ENCODE assay signal across 11 cellular contexts in genomic region chr2:3470166-3470651, GRCh38. TPM values are rescaled to one million over a fixed set of nuclear protein-coding genes. Genes with fewer than 3 reads are reported as not detected.
DNase-seq lines count a peak whose midpoint lies in the region; ATAC-seq and TF ChIP-seq lines count a peak whose summit lies in the region.
"Had no signal": no experiment of that assay in that cellular context is flagged by ENCODE, and none has a peak within 500 bp of the region (broad histone marks: within the 10 kb centered on the region; RNA-seq: fewer than 3 reads in every experiment).

No MANE protein-coding gene starts in this region.

- H3K36me3 ChIP-seq in adrenal gland (replicated peaks in 1 of 2), result peaks cover 0 to 48% of the 10 kb centered on the region in 2 donors

- no peak for TF ChIP-seq POLR2A in adrenal gland (IDR thresholded peaks at IDR 0.05)

- H3K27me3 ChIP-seq in adrenal gland, result no peaks in the 10 kb centered on the region
- H3K27me3 ChIP-seq: BLaER1 treated with 17β-estradiol and CSF1 and Interleukin-3, amounts not matched to agents 10 nM and 100 nM had no signal

- H3K36me3 Mint-ChIP-seq in activated T-helper 17 cell treated with anti-CD3 and anti-CD28 coated beads, Interleukin-2, amount 50 U/mL, for 72 hours (ENCODE audit: low read depth), result peaks cover 77% of the 10 kb centered on the region

- WGBS in adrenal gland, 4 donors, result 75 to 83% (median 81%) methylated on average over 15 to 17 of the region's 17 CpGs

- H3K27ac ChIP-seq in adrenal gland, result peak overlapping the region in 4 of 5 donors; percentile 3 to 87 (median 48)
- H3K27ac ChIP-seq: BLaER1 treated with 17β-estradiol and CSF1 and Interleukin-3, amounts not matched to agents 10 nM and 100 nM had no signal

- no peak for TF ChIP-seq CTCF in adrenal gland (IDR thresholded peaks at IDR 0.05)
- TF ChIP-seq CTCF in omental fat pad (IDR thresholded peaks at IDR 0.05), result no peak

- peaks cover 3 to 8% of the 10 kb centered on the region in 2 donors for H3K4me1 ChIP-seq in adrenal gland (replicated peaks in 1 of 2)
- H3K4me1 ChIP-seq: BLaER1 treated with 17β-estradiol and CSF1 and Interleukin-3, amounts not matched to agents 10 nM and 100 nM had no signal

- DNase-seq in AG08395 (ENCODE audit: low spot score) (peak; percentile 91), adrenal gland (peak in 6 of 7 donors; percentile 44 to 74 (median 58)), glomerular visceral epithelial cell (ENCODE audit: extremely low spot score) (peak; percentile 82), omental fat pad (ENCODE audit: low spot score) (no peak)
- DNase-seq in stimulated activated CD4-positive, alpha-beta T cell treated with anti-CD3 and anti-CD28 coated beads, Interleukin-1b, Interleukin-23, amount 100 ng/mL, for 48 hours, result no peak
- DNase-seq: NCI-H1092 had no signal

- ATAC-seq in omental fat pad (ENCODE audit: low FRiP score), result peak; percentile 71
- no peak for ATAC-seq in GM21515 (IDR thresholded peaks at IDR 0.05; ENCODE audit: unreplicated experiment)
- no peak for ATAC-seq in activated T-helper 17 cell treated with anti-CD3 and anti-CD28 coated beads, Interleukin-2, amount 50 U/mL, for 72 hours (replicated peaks)
- no peak for ATAC-seq in HG02885 (IDR thresholded peaks at IDR 0.05; ENCODE audit: poor library complexity, unreplicated experiment)

- H3K9me3 ChIP-seq in adrenal gland (replicated peaks in 1 of 3), result no peaks in the 10 kb centered on the region
- H3K9me3 ChIP-seq: BLaER1 treated with 17β-estradiol and CSF1 and Interleukin-3, amounts not matched to agents 10 nM and 100 nM had no signal

- H3K4me1 Mint-ChIP-seq in activated T-helper 17 cell treated with anti-CD3 and anti-CD28 coated beads, Interleukin-2, amount 50 U/mL, for 72 hours, result no peaks in the 10 kb centered on the region

- no peak overlapping the region for H3K4me3 Mint-ChIP-seq in activated T-helper 17 cell treated with anti-CD3 and anti-CD28 coated beads, Interleukin-2, amount 50 U/mL, for 72 hours

- no peak overlapping the region for H3K4me3 ChIP-seq in adrenal gland
- H3K4me3 ChIP-seq: BLaER1 treated with 17β-estradiol and CSF1 and Interleukin-3, amounts not matched to agents 10 nM and 100 nM had no signal

- intact Hi-C loops in adrenal gland (cut with DNase I), result no loop called here

- H3K9me3 Mint-ChIP-seq in activated T-helper 17 cell treated with anti-CD3 and anti-CD28 coated beads, Interleukin-2, amount 50 U/mL, for 72 hours, result no peaks in the 10 kb centered on the region
- H3K9me3 Mint-ChIP-seq: activated T-helper 2 cell treated with anti-CD3 and anti-CD28 coated beads, Interferon-gamma antibody, Interleukin-2, Interleukin-4, amounts not matched to agents 10 μg/mL and 5 μg/mL and 100 μg/mL, durations not matched to agents 14 hours and 24 hours and 36 hours had no signal

- H3K27me3 Mint-ChIP-seq in activated T-helper 17 cell treated with anti-CD3 and anti-CD28 coated beads, Interleukin-2, amount 50 U/mL, for 72 hours, result no peaks in the 10 kb centered on the region

- no peak overlapping the region for H3K27ac Mint-ChIP-seq in activated T-helper 17 cell treated with anti-CD3 and anti-CD28 coated beads, Interleukin-2, amount 50 U/mL, for 72 hours
- H3K27ac Mint-ChIP-seq: activated T-helper 2 cell treated with anti-CD3 and anti-CD28 coated beads, Interferon-gamma antibody, Interleukin-2, Interleukin-4, amounts not matched to agents 10 μg/mL and 5 μg/mL and 100 μg/mL, durations not matched to agents 14 hours and 24 hours and 36 hours had no signal

RNA-seq across cellular contexts. Expression of gene ADI1, which starts 49.1 kb away (rescaled TPM):
- 100 to 1,000 TPM in 4 of 8 donors, 10 to 100 TPM in 4; 79.6 to 147 (median 103) TPM for total RNA-seq in adrenal gland
- 100 to 1,000 TPM in 1 of 3 donors, 10 to 100 TPM in 2; 50.0 to 160 (median 64.3) TPM for polyA plus RNA-seq in adrenal gland
- total RNA-seq in omental fat pad, result 100 to 1,000 TPM in 1 of 4 donors, 10 to 100 TPM in 3; 54.6 to 117 (median 71.3) TPM
- 10 to 100 TPM; 25.8 to 26.0 TPM for total RNA-seq in activated T-helper 17 cell treated with anti-CD3 and anti-CD28 coated beads, Interleukin-2, amount 50 U/mL, for 72 hours

Comparison
In these comparisons a context has a peak if more than half of its experiments do, and no peak if none do; other contexts are left out.
1. DNase-seq: peak in AG08395 (single experiment), adrenal gland (6 of 7) and glomerular visceral epithelial cell (single experiment); none in omental fat pad (single experiment) and stimulated activated CD4-positive, alpha-beta T cell treated with anti-CD3 and anti-CD28 coated beads, Interleukin-1b, Interleukin-23, amount 100 ng/mL, for 48 hours (single experiment).